In the genomic region with DNA sequence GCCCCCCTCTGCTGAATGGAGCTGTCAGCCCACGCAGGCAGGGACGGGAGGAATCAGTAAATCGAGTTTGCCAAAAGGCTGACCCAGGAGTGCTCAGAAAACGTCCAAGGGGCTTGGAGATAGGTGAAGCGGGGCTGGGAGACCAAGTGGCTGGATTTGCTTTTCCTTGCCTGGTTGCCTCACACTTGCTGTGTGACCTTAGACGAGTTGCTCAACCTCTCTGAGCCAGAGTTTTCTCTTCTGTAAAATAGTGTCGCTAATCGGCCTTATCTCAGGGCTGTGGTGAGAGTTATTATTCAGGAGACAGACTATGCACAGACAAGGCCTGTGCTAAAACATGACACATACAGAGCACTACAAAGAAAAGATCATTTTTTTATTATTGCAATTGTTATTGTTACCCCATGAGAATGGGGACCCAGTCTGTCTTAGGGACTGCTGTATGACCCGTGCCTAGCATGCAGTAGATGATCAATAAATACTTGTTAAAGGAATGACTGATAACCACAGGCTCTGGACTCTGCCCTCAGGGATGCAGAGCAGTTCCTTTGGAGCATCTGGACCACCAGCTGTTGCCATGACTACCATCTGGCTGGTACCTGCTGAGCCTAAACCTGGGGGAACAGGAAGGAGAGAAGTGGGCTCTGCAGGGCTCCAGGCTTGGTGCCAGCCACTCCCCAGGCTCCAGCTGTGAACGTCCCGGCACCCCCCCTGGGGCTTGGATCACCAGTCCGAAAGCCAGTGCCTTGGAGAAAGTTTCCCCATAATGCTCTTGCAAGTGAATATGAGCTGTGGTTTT, we compare ENCODE assay signal across 8 cellular contexts. TPM values are rescaled to one million over a fixed set of nuclear protein-coding genes. Genes with fewer than 3 reads are reported as not detected.
DNase-seq lines count a peak whose midpoint lies in the region; ATAC-seq, FAIRE-seq and TF ChIP-seq lines count a peak whose summit lies in the region.

No MANE protein-coding gene starts in this region.

- peaks cover 4% of the 10 kb centered on the region for H3K36me3 Mint-ChIP-seq in central memory CD8-positive, alpha-beta T cell (ENCODE audit: insufficient read depth)

- H4K20me1 ChIP-seq in neural cell (ENCODE audit: insufficient read depth), result no peaks in the 10 kb centered on the region

- no peaks in the 10 kb centered on the region for H3K79me2 ChIP-seq in neural cell (replicated peaks; ENCODE audit: insufficient read depth, low read length)

- H3K4me3 ChIP-seq in neural cell (ENCODE audit: low read length), result peak overlapping the region; percentile 65

- no peak for TF ChIP-seq RAD21 in neural cell (conservative IDR thresholded peaks at IDR 0.05)

- FAIRE-seq in GM12891 (lab: Jason Lieb, UNC), result no peak

- H3K9me2 ChIP-seq in neural cell (ENCODE audit: insufficient read depth, low read length), result no peaks in the 10 kb centered on the region

- TF ChIP-seq EP300 in neural cell (conservative IDR thresholded peaks at IDR 0.05; ENCODE audit: poor library complexity, severe bottlenecking), result no peak

- peak overlapping the region; percentile 44 for H3K4me3 Mint-ChIP-seq in central memory CD8-positive, alpha-beta T cell

- ATAC-seq in central memory CD8-positive, alpha-beta T cell (replicated peaks; ENCODE audit: extremely low read depth, poor library complexity, severe bottlenecking), result no peak

- no peak for TF ChIP-seq CTCF in neural cell (IDR thresholded peaks at IDR 0.05; ENCODE audit: poor library complexity, severe bottlenecking)

- no peaks in the 10 kb centered on the region for H3K36me3 ChIP-seq in neural cell (ENCODE audit: insufficient read depth, low read length)

- H3K9ac ChIP-seq in neural cell (ENCODE audit: low read length), result peak overlapping the region; percentile 36

- H2AFZ ChIP-seq in neural cell (ENCODE audit: low read depth, low read length), result no peak overlapping the region

- no peaks in the 10 kb centered on the region for H3K9me3 Mint-ChIP-seq in central memory CD8-positive, alpha-beta T cell

- no peak for TF ChIP-seq POLR2A in GM12891 (IDR thresholded peaks at IDR 0.05; ENCODE audit: low read depth, low read length)

- H3K27me3 Mint-ChIP-seq in central memory CD8-positive, alpha-beta T cell, result peaks cover 82% of the 10 kb centered on the region

- no peak overlapping the region for H3K4me2 ChIP-seq in neural cell (ENCODE audit: low read length)

- H3F3A ChIP-seq in neural cell (ENCODE audit: insufficient read depth, low read length, poor library complexity, severe bottlenecking), result peaks cover 3% of the 10 kb centered on the region

- H3K27ac Mint-ChIP-seq in central memory CD8-positive, alpha-beta T cell (ENCODE audit: low read depth), result no peak overlapping the region

- no peak overlapping the region for H3K27ac ChIP-seq in neural cell (ENCODE audit: low read length)

- H3K4me1 Mint-ChIP-seq in central memory CD8-positive, alpha-beta T cell, result peaks cover 14% of the 10 kb centered on the region

- DNase-seq in COLO668 (lab: John Stamatoyannopoulos, UW; ENCODE audit: unreplicated experiment) (peak; percentile 90), NCI-H1694 (lab: John Stamatoyannopoulos, UW) (peak; percentile 49), T-helper 9 cell (no peak), GM12891 (ENCODE audit: insufficient read length, low spot score) (no peak)
- DNase-seq in central memory CD8-positive, alpha-beta T cell (ENCODE audit: low spot score in 2 of 2), result no peak
- DNase-seq in effector CD4-positive, alpha-beta T cell, result no peak
- no peak for DNase-seq in activated CD4-positive, alpha-beta T cell treated with anti-CD3 and anti-CD28 coated beads for 1 hour

- H3K9me3 ChIP-seq in neural cell (ENCODE audit: low read length), result no peaks in the 10 kb centered on the region

- peaks cover 24% of the 10 kb centered on the region for H3K27me3 ChIP-seq in neural cell (ENCODE audit: insufficient read depth, low read depth, low read length)

TF ChIP-seq in neural cell, 6 proteins besides CTCF, POLR2A, EP300 and RAD21:
- TF ChIP-seq SMC3 (conservative IDR thresholded peaks at IDR 0.05; ENCODE audit: poor library complexity) (no peak), EZH2 (IDR thresholded peaks at IDR 0.05; ENCODE audit: borderline replicate concordance, insufficient read depth, low read length, poor library complexity, severe bottlenecking) (no peak), TAF1 (IDR thresholded peaks at IDR 0.05; ENCODE audit: low read depth) (no peak), MXI1 (conservative IDR thresholded peaks at IDR 0.05; ENCODE audit: poor library complexity, severe bottlenecking) (no peak), POLR2AphosphoS5 (IDR thresholded peaks at IDR 0.05) (no peak)
- TF ChIP-seq, protein P1, sequence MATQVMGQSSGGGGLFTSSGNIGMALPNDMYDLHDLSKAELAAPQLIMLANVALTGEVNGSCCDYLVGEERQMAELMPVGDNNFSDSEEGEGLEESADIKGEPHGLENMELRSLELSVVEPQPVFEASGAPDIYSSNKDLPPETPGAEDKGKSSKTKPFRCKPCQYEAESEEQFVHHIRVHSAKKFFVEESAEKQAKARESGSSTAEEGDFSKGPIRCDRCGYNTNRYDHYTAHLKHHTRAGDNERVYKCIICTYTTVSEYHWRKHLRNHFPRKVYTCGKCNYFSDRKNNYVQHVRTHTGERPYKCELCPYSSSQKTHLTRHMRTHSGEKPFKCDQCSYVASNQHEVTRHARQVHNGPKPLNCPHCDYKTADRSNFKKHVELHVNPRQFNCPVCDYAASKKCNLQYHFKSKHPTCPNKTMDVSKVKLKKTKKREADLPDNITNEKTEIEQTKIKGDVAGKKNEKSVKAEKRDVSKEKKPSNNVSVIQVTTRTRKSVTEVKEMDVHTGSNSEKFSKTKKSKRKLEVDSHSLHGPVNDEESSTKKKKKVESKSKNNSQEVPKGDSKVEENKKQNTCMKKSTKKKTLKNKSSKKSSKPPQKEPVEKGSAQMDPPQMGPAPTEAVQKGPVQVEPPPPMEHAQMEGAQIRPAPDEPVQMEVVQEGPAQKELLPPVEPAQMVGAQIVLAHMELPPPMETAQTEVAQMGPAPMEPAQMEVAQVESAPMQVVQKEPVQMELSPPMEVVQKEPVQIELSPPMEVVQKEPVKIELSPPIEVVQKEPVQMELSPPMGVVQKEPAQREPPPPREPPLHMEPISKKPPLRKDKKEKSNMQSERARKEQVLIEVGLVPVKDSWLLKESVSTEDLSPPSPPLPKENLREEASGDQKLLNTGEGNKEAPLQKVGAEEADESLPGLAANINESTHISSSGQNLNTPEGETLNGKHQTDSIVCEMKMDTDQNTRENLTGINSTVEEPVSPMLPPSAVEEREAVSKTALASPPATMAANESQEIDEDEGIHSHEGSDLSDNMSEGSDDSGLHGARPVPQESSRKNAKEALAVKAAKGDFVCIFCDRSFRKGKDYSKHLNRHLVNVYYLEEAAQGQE (IDR thresholded peaks at IDR 0.05; ENCODE audit: borderline replicate concordance), result no peak
TF ChIP-seq in neural cell: peak in this region for 0.

TF ChIP-seq in GM12891, 5 proteins besides CTCF, POLR2A, EP300 and RAD21:
- TF ChIP-seq PAX5 (IDR thresholded peaks at IDR 0.05; ENCODE audit: insufficient read depth, low read length, severe bottlenecking), result no peak
- TF ChIP-seq SPI1 (IDR thresholded peaks at IDR 0.05; ENCODE audit: low read depth, low read length), result no peak
- TF ChIP-seq POU2F2 (IDR thresholded peaks at IDR 0.05; ENCODE audit: low read depth, low read length), result no peak
- no peak for TF ChIP-seq TAF1 (IDR thresholded peaks at IDR 0.05; ENCODE audit: low read depth, low read length)
- TF ChIP-seq POLR2AphosphoS5 (IDR thresholded peaks at IDR 0.05; ENCODE audit: low read depth, low read length), result no peak

RNA-seq across cellular contexts. Expression of a gene that starts 0.9 kb away (rescaled TPM):
- not detected in 2 replicates for polyA plus RNA-seq in neural cell
- polyA minus RNA-seq in neural cell, result not detected in 2 replicates
- polyA plus RNA-seq in GM12891 (2012; ENCODE audit: low read depth, missing spikeins), result not detected

RNA-seq across cellular contexts. Expression of a gene that starts 31.4 kb away (rescaled TPM):
- polyA plus RNA-seq in neural cell, result not detected in 2 replicates
- not detected in 2 replicates for polyA minus RNA-seq in neural cell
- not detected for polyA plus RNA-seq in GM12891 (2012; ENCODE audit: low read depth, missing spikeins)

Comparison
In these comparisons a context has a peak if more than half of its experiments do, and no peak if none do; other contexts are left out.
1. DNase-seq: peak in COLO668 (single experiment) and NCI-H1694 (single experiment); none in central memory CD8-positive, alpha-beta T cell (0 of 2), T-helper 9 cell (single experiment), effector CD4-positive, alpha-beta T cell (single experiment), GM12891 (single experiment) and activated CD4-positive, alpha-beta T cell treated with anti-CD3 and anti-CD28 coated beads for 1 hour (single experiment).